Comparison of ENCODE assay signal across 8 cellular contexts in the genomic region with DNA sequence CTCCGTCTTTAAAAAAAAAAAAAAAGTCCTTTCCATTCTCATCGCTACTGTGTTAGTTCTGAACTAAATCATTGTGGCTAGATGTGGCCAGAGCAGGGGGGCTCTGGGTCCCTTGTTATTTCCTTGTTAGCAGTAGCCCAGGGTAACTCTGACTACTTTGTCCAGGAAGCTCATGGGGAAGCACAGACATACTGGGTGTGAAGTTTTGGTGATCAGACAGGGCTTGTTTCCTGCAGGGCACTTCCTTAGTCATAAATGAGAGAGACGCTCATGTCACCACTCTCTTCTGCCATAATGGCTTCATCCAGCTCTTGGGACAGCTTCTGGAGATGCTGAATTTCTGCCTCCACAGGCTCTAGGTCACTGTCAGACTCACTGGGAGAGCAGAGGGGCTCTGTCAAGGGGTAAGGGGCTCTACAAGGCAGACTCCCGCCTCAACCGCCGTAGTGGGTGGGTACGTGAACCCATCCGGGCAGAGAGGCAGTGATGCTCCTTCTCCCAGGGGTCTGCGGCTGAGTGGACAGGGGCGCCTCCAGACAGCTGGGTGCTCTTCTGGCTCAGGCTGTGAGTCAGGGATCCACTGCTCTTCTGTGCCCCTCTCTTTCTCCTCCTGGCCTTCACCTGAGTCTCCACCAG. TPM values are rescaled to one million over a fixed set of nuclear protein-coding genes. Genes with fewer than 3 reads are reported as not detected.
DNase-seq lines count a peak whose midpoint lies in the region; ATAC-seq, FAIRE-seq and TF ChIP-seq lines count a peak whose summit lies in the region.

No MANE protein-coding gene starts in this region.

- no peak for TF ChIP-seq POLR2A in GM12891 (IDR thresholded peaks at IDR 0.05; ENCODE audit: low read depth, low read length)

- H3K4me3 Mint-ChIP-seq in naive B cell = peak overlapping the region in 7 of 8 donors; percentile 11 to 82 (median 28)

- H3K36me3 Mint-ChIP-seq in naive B cell = peaks cover 1 to 14% of the 10 kb centered on the region in 2 donors

- peaks cover 44 to 81% (median 80%) of the 10 kb centered on the region in 3 donors for H3K4me1 Mint-ChIP-seq in naive B cell

- peak; percentile 72 for ATAC-seq in GM18499 (IDR thresholded peaks at IDR 0.05; ENCODE audit: insufficient read depth, unreplicated experiment)
- ATAC-seq in HG02678 (IDR thresholded peaks at IDR 0.05; ENCODE audit: unreplicated experiment) = peak; percentile 78
- peak; percentile 94 to 95 for ATAC-seq in naive B cell (ENCODE audit: low read depth in 2 of 2)

- H3K27ac Mint-ChIP-seq in naive B cell = peak overlapping the region; percentile 61 to 87 (median 77)

- FAIRE-seq in GM12891 (lab: Jason Lieb, UNC) = no peak

- DNase-seq in activated CD4-positive, alpha-beta T cell treated with anti-CD3 and anti-CD28 coated beads, Interleukin-2, amount 50 U/mL, for 1 hour = peak; percentile 46
- peak; percentile 46 for DNase-seq in naive B cell
- no peak for DNase-seq in GM12891 (ENCODE audit: insufficient read length, low spot score)
- no peak for DNase-seq in HuH-7.5 (ENCODE audit: low spot score)
- no peak for DNase-seq in DMS114 treated with DMSO at 0.1 percent for 48 hours (lab: John Stamatoyannopoulos, UW; ENCODE audit: unreplicated experiment)
- DNase-seq in hippocampal formation (lab: John Stamatoyannopoulos, UW) = no peak

- peaks cover 0 to 1% (median 0%) of the 10 kb centered on the region in 7 donors for H3K9me3 Mint-ChIP-seq in naive B cell

- no peaks in the 10 kb centered on the region for H3K27me3 Mint-ChIP-seq in naive B cell

TF ChIP-seq in GM12891, 5 proteins besides CTCF, POLR2A, EP300 and RAD21:
- TF ChIP-seq PAX5 (IDR thresholded peaks at IDR 0.05; ENCODE audit: insufficient read depth, low read length, severe bottlenecking) (no peak), SPI1 (IDR thresholded peaks at IDR 0.05; ENCODE audit: low read depth, low read length) (no peak), POLR2AphosphoS5 (IDR thresholded peaks at IDR 0.05; ENCODE audit: low read depth, low read length) (no peak), TAF1 (IDR thresholded peaks at IDR 0.05; ENCODE audit: low read depth, low read length) (no peak), POU2F2 (IDR thresholded peaks at IDR 0.05; ENCODE audit: low read depth, low read length) (no peak)

RNA-seq across cellular contexts. Expression of a gene that starts 12.9 kb away (rescaled TPM):
- polyA plus RNA-seq in naive B cell (ENCODE audit: low read depth in 6 of 6) = 10 to 100 TPM; 35.5 to 63.2 (median 46.0) TPM
- polyA plus RNA-seq in GM12891 (2012; ENCODE audit: low read depth, missing spikeins) = 18.5 TPM

Comparison
In these comparisons a context has a peak if more than half of its experiments do, and no peak if none do; other contexts are left out.
1. DNase-seq: peak in activated CD4-positive, alpha-beta T cell treated with anti-CD3 and anti-CD28 coated beads, Interleukin-2, amount 50 U/mL, for 1 hour (single experiment) and naive B cell (single experiment); none in GM12891 (single experiment), HuH-7.5 (single experiment), DMS114 treated with DMSO at 0.1 percent for 48 hours (single experiment) and hippocampal formation (0 of 2).
2. Peak in every context shown above with its lines, with median percentiles within 50 percentile points of each other: ATAC-seq.